In genomic region chr9:130908129-130908877, GRCh38 we compare ENCODE assay signal across 18 cellular contexts. TPM values are rescaled to one million over a fixed set of nuclear protein-coding genes. Genes with fewer than 3 reads are reported as not detected.
DNase-seq lines count a peak whose midpoint lies in the region; ATAC-seq and TF ChIP-seq lines count a peak whose summit lies in the region.
"Had no signal": no experiment of that assay in that cellular context is flagged by ENCODE, and none has a peak within 500 bp of the region (broad histone marks: within the 10 kb centered on the region; RNA-seq: fewer than 3 reads in every experiment).

No MANE protein-coding gene starts in this region.

- H3K36me3 ChIP-seq in mucosa of descending colon (ENCODE audit: low read depth) = no peaks in the 10 kb centered on the region
- H3K36me3 ChIP-seq: BLaER1 treated with 17β-estradiol and CSF1 and Interleukin-3, amounts not matched to agents 10 nM and 100 nM had no signal

- H3K4me3 ChIP-seq in epithelial cell of esophagus (ENCODE audit: low read length) (no peak overlapping the region), mucosa of descending colon (no peak overlapping the region)
- H3K4me3 ChIP-seq: BLaER1 treated with 17β-estradiol and CSF1 and Interleukin-3, amounts not matched to agents 10 nM and 100 nM had no signal

- CTCF ChIA-PET in RWPE1 (lab: Yijun Ruan, JAX) = interaction anchor here (0.5 to 1.2 kb wide), 4 partner anchors 23 to 109 kb away, joined by 3 to 6 read pairs (median 4); no protein-coding TSS in a partner anchor

- no peak overlapping the region for H3K27ac ChIP-seq in RWPE1
- H3K27ac ChIP-seq: BLaER1 treated with 17β-estradiol and CSF1 and Interleukin-3, amounts not matched to agents 10 nM and 100 nM; KMS-11 had no signal

- DNase-seq in NCI-H2171 treated with DMSO at 0.1 percent for 48 hours (lab: John Stamatoyannopoulos, UW) (peak; percentile 29), NCI-H2171 (lab: John Stamatoyannopoulos, UW) (no peak), RWPE1 (ENCODE audit: low spot score) (peak; percentile 63), epithelial cell of esophagus (ENCODE audit: low read depth) (peak; percentile 41), sciatic nerve (ENCODE audit: low spot score) (no peak), NCI-H82 treated with DMSO at 0.1 percent for 48 hours (lab: John Stamatoyannopoulos, UW; ENCODE audit: unreplicated experiment) (no peak), mucosa of descending colon (no peak)
- no peak for DNase-seq in central memory CD4-positive, alpha-beta T cell
- DNase-seq: 8988T; NCI-H1092; NCI-H1694; NCI-H510A; NK-92 treated with Interleukin-12 subunit alpha and Interleukin-12 subunit beta, amount 100 ng/mL, for 24 hours; OCI-M1; RPMI8226 had no signal

- no peaks in the 10 kb centered on the region for H3K4me1 ChIP-seq in mucosa of descending colon (ENCODE audit: low read depth)

- POLR2A ChIA-PET in RWPE1 (lab: Yijun Ruan, JAX; ENCODE audit: low non-redundant PET) = no interaction called here

- ATAC-seq in sciatic nerve (peak; percentile 24), mucosa of descending colon (no peak)

- no peaks in the 10 kb centered on the region for H3K9me3 ChIP-seq in mucosa of descending colon
- H3K9me3 ChIP-seq: BLaER1 treated with 17β-estradiol and CSF1 and Interleukin-3, amounts not matched to agents 10 nM and 100 nM had no signal

- no peak for TF ChIP-seq CTCF in RWPE1 (conservative IDR thresholded peaks at IDR 0.05; ENCODE audit: low read depth)
- no peak for TF ChIP-seq CTCF in epithelial cell of esophagus (IDR thresholded peaks at IDR 0.05; ENCODE audit: insufficient read depth, low read depth, low read length, missing control alignments)
- TF ChIP-seq CTCF in mucosa of descending colon (IDR thresholded peaks at IDR 0.05) = no peak

- intact Hi-C loops in sciatic nerve (cut with DNase I) (no loop called here), mucosa of descending colon (cut with DNase I, micrococcal nuclease) (no loop called here)

RNA-seq across cellular contexts. Expression of gene QRFP, which starts 11.7 kb away (rescaled TPM):
- total RNA-seq in sciatic nerve = not detected
- under 1 TPM in 2 of 3 donors, not detected in 1; 0.24 to 0.87 TPM for total RNA-seq in mucosa of descending colon
- total RNA-seq: MCF 10A had no signal

RNA-seq across cellular contexts. Expression of gene FIBCD1, which starts 30.7 kb away (rescaled TPM):
- total RNA-seq in sciatic nerve (not detected), mucosa of descending colon (10 to 100 TPM in 1 of 3 donors, 1 to 10 TPM in 2; 2.6 to 10.7 (median 7.3) TPM)

Comparison
In these comparisons a context has a peak if more than half of its experiments do, and no peak if none do; other contexts are left out.
1. DNase-seq: peak in NCI-H2171 treated with DMSO at 0.1 percent for 48 hours (single experiment), RWPE1 (single experiment) and epithelial cell of esophagus (single experiment); none in NCI-H2171 (single experiment), sciatic nerve (single experiment), NCI-H82 treated with DMSO at 0.1 percent for 48 hours (single experiment), central memory CD4-positive, alpha-beta T cell (single experiment) and mucosa of descending colon (0 of 3).